In genomic region chr14:96053600-96054381, GRCh38 we compare ENCODE assay signal across 8 cellular contexts. TPM values are rescaled to one million over a fixed set of nuclear protein-coding genes. Genes with fewer than 3 reads are reported as not detected.
DNase-seq lines count a peak whose midpoint lies in the region; ATAC-seq and TF ChIP-seq lines count a peak whose summit lies in the region.
"Had no signal": no experiment of that assay in that cellular context is flagged by ENCODE, and none has a peak within 500 bp of the region (broad histone marks: within the 10 kb centered on the region; RNA-seq: fewer than 3 reads in every experiment).

No MANE protein-coding gene starts in this region.

- ATAC-seq in HG03095 (IDR thresholded peaks at IDR 0.05; ENCODE audit: unreplicated experiment): no peak
- ATAC-seq: GM23338 had no signal

- H3K27ac ChIP-seq in caudate nucleus (ENCODE audit: low read depth, low read length) (peak overlapping the region; percentile 88), testis (no peak overlapping the region)

- TF ChIP-seq POLR2A in lower leg skin (IDR thresholded peaks at IDR 0.05) (no peak), testis (IDR thresholded peaks at IDR 0.05) (no peak)

- peak; percentile 89 for DNase-seq in M059J (ENCODE audit: low read depth)
- DNase-seq in caudate nucleus (lab: John Stamatoyannopoulos, UW): peak in 44 of 61 donors; percentile 7 to 87 (median 48)
- DNase-seq in lower leg skin (ENCODE audit: low spot score in 2 of 2): peak; percentile 76 to 87
- DNase-seq in testis: peak; percentile 37
- DNase-seq in NCI-H1048 (lab: John Stamatoyannopoulos, UW): no peak
- DNase-seq in KG1 (lab: John Stamatoyannopoulos, UW): no peak

- no peaks in the 10 kb centered on the region for H3K27me3 ChIP-seq in testis

- no peaks in the 10 kb centered on the region for H3K36me3 ChIP-seq in testis (ENCODE audit: low read depth, missing control alignments)

- no peaks in the 10 kb centered on the region for H3K4me1 ChIP-seq in testis

- no peak overlapping the region for H3K4me3 ChIP-seq in lower leg skin (ENCODE audit: low read depth, poor library complexity, severe bottlenecking)
- no peak overlapping the region for H3K4me3 ChIP-seq in testis
- H3K4me3 ChIP-seq: GM23338 had no signal

- TF ChIP-seq CTCF in lower leg skin (IDR thresholded peaks at IDR 0.05) (no peak), testis (IDR thresholded peaks at IDR 0.05) (no peak)

- 30 to 45% methylated on average over 9 to 13 of the region's 13 CpGs for WGBS in lower leg skin, 2 donors
- WGBS in testis, 2 donors: 59 to 70% methylated on average over 7 to 13 of the region's 13 CpGs

- no peaks in the 10 kb centered on the region for H3K9me3 ChIP-seq in testis

- intact Hi-C loops in lower leg skin (cut with DNase I; ENCODE audit: low total_unique reads): loop anchor here (2.0 kb wide), 1 partner anchor 45 kb away; no protein-coding TSS in a partner anchor
- intact Hi-C loops in testis (cut with DNase I; ENCODE audit: low total_unique reads): no loop called here

RNA-seq across cellular contexts. Expression of gene C14orf132, which starts 14.6 kb away (rescaled TPM):
- 0.34 and 2.0 TPM in 2 replicates for total RNA-seq in M059J (2014; rRNA removed; shearing (Covaris generic))
- total RNA-seq in lower leg skin (10 to 100 TPM in 3 of 4 donors, 1 to 10 TPM in 1; 9.6 to 24.9 (median 16.6) TPM), testis (1 to 10 TPM; 1.4 to 2.5 TPM)
- 8.4 TPM for polyA plus RNA-seq in testis (ENCODE audit: insufficient read depth, low read depth, low replicate concordance)

Comparison
In these comparisons a context has a peak if more than half of its experiments do, and no peak if none do; other contexts are left out.
1. DNase-seq: peak in M059J (single experiment), caudate nucleus (44 of 61), lower leg skin (2 of 2) and testis (single experiment); none in NCI-H1048 (single experiment) and KG1 (single experiment).